In the genomic region with DNA sequence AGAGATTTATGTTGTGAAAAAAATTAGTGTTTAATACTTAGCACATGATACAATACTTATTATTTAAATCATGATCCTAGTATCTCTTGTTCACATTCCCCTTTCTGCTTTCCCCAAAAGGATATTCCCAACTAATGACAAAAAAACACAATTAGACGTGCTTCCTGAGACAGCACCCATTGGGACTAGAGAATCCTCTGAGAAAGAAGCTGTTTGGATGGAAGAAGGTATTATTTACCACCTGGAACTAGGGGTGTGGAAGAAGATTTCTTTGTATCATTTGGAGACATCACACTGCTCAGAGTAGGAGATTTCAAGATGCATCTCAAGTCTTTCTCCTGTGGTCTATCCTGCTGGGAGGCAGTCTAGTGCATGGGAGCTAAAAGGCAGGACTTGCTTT, we compare ENCODE assay signal across 1 cellular context.
TF ChIP-seq lines count a peak whose summit lies in the region.

TSS of gene OR10Z1 (plus strand) at position 301 of the 400 bp plus-strand sequence. CDS start 1,171 bp downstream, outside the sequence.

TF ChIP-seq in GM23338, 12 proteins besides CTCF, POLR2A, EP300 and RAD21 (continued from another document):
- TF ChIP-seq REST (IDR thresholded peaks at IDR 0.05; ENCODE audit: unreplicated experiment): no peak
